In the genomic region with DNA sequence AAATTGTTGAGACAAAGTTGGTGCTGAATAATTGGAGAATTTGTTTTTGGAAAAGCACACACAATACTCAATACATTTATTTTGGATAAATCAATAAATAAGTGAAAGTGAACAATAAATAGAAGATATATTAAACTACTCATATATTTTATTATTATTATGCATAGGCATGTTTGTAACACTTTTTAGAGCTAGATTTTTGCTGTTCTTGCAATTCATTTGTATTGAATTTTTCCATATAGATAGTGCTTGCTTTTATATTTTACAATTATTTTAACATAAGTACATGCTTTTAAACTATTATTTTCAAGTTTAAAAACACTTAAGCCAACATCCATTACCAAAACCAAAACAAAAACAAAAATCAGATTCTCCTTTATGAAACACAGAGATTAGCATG, we compare ENCODE assay signal across 27 cellular contexts.
"Had no signal": no experiment of that assay in that cellular context is flagged by ENCODE, and none has a peak within 500 bp of the region (broad histone marks: within the 10 kb centered on the region; RNA-seq: fewer than 3 reads in every experiment).

No MANE protein-coding gene starts in this region.

- H3K27ac ChIP-seq: colonic mucosa, coronary artery, dorsolateral prefrontal cortex, epithelial cell of prostate, esophagus muscularis mucosa, esophagus squamous epithelium, foreskin keratinocyte, gastrocnemius medialis, gastroesophageal sphincter, heart left ventricle, heart right ventricle had no signal

- DNase-seq: colonic mucosa; cortex of kidney; dermis blood vessel endothelial cell; dorsolateral prefrontal cortex; effector CD4-positive, alpha-beta T cell; effector CD8-positive, alpha-beta T cell; effector memory CD4-positive, alpha-beta T cell; effector memory CD8-positive, alpha-beta T cell; endodermal cell; erythroblast; esophagus squamous epithelium; foreskin keratinocyte; foreskin melanocyte; gastrocnemius medialis; glutamatergic neuron; head of caudate nucleus; heart left ventricle; heart right ventricle had no signal

- H3K27me3 Mint-ChIP-seq: dendritic cell treated with granulocyte-macrophage colony-stimulating factor and Interleukin-4, amounts not matched to agents 40 ng/mL and 50 ng/mL, for 4 days; effector memory CD8-positive, alpha-beta T cell had no signal

- H3K4me3 ChIP-seq: colonic mucosa, coronary artery, dorsolateral prefrontal cortex, esophagus muscularis mucosa, esophagus squamous epithelium, gastrocnemius medialis, gastroesophageal sphincter, heart left ventricle, heart right ventricle had no signal

- H3K36me3 ChIP-seq: colonic mucosa, esophagus squamous epithelium, gastrocnemius medialis, gastroesophageal sphincter had no signal

- H3K9me3 ChIP-seq: colonic mucosa, esophagus muscularis mucosa, esophagus squamous epithelium, gastroesophageal sphincter had no signal

- H3K4me3 Mint-ChIP-seq: dendritic cell treated with granulocyte-macrophage colony-stimulating factor and Interleukin-4, amounts not matched to agents 40 ng/mL and 50 ng/mL, for 4 days; effector memory CD8-positive, alpha-beta T cell; endodermal cell had no signal

- H3K4me1 Mint-ChIP-seq: endodermal cell had no signal

- ATAC-seq: effector memory CD8-positive, alpha-beta T cell; esophagus mucosa; foreskin keratinocyte; gastrocnemius medialis; gastroesophageal sphincter; heart left ventricle; heart right ventricle had no signal

- H3K9me3 Mint-ChIP-seq: effector memory CD8-positive, alpha-beta T cell had no signal

- H3K4me1 ChIP-seq: colonic mucosa, foreskin keratinocyte, gastroesophageal sphincter had no signal

- H3K27me3 ChIP-seq: colonic mucosa, dorsolateral prefrontal cortex, esophagus muscularis mucosa, esophagus squamous epithelium, foreskin keratinocyte, gastrocnemius medialis, gastroesophageal sphincter, heart left ventricle, heart right ventricle had no signal

- H3K27ac Mint-ChIP-seq: dendritic cell treated with granulocyte-macrophage colony-stimulating factor and Interleukin-4, amounts not matched to agents 40 ng/mL and 50 ng/mL, for 4 days; effector memory CD8-positive, alpha-beta T cell; endodermal cell had no signal

- FAIRE-seq: colon, endometrium, frontal cortex had no signal
